14 cellular contexts compared by ENCODE assay signal in the genomic region with DNA sequence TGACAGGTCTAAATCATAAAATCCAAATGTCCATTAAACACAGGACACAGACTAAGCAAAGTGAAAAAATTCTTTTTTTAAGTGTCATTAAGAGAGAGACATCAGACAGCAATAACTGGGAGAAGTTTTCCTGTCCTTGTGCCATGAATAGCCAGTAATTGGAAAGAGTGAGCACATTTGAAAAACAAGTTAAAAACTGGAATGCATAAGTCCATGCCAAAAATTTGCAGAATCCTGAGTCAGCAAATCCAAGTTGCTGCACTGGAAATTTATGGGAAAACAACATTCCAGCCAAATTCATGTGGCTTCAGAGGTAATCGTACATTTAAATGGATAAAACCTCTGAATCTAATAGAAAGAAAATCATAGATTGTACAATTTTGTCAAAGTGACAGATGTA.
DNase-seq lines count a peak whose midpoint lies in the region; ATAC-seq and TF ChIP-seq lines count a peak whose summit lies in the region.
"Had no signal": no experiment of that assay in that cellular context is flagged by ENCODE, and none has a peak within 500 bp of the region (broad histone marks: within the 10 kb centered on the region; RNA-seq: fewer than 3 reads in every experiment).

No MANE protein-coding gene starts in this region.

- CTCF ChIA-PET in A673 (lab: Charles Lee): no interaction called here

- TF ChIP-seq POLR2A in uterus (IDR thresholded peaks at IDR 0.05): no peak

- no TSS peak for BruUV-seq in A673 (replicated peaks; lab: Mats Ljungman, UMichigan)

- H3K27me3 Mint-ChIP-seq in CD14-positive monocyte (ENCODE audit: low read depth in 3 of 3): no peaks in the 10 kb centered on the region
- H3K27me3 Mint-ChIP-seq: B cell, type B pancreatic cell had no signal

- peaks cover 14% of the 10 kb centered on the region for H3K4me1 Mint-ChIP-seq in CD14-positive monocyte
- H3K4me1 Mint-ChIP-seq: B cell had no signal

- DNase-seq in A673 (ENCODE audit: low spot score) (peak; percentile 14), HS-27A (ENCODE audit: low read depth) (peak; percentile 68), choroid plexus epithelial cell (ENCODE audit: low read depth) (peak; percentile 79), myocyte (ENCODE audit: low read depth) (peak; percentile 71), CD14-positive monocyte (ENCODE audit: low spot score) (no peak), uterus (no peak)
- DNase-seq in activated CD8-positive, alpha-beta memory T cell treated with anti-CD3 and anti-CD28 coated beads, Interleukin-2, amount 50 U/mL, for 4 hours: no peak
- DNase-seq: head of caudate nucleus; MG63; NCI-H2171; stimulated activated CD4-positive, alpha-beta T cell treated with anti-CD3 and anti-CD28 coated beads, Interleukin-12 subunit alpha, Interleukin-12 subunit beta, amount 100 ng/mL, for 4 hours had no signal

- TF ChIP-seq CTCF in A673 (conservative IDR thresholded peaks at IDR 0.05; ENCODE audit: low read depth, low read length) (no peak), choroid plexus epithelial cell (conservative IDR thresholded peaks at IDR 0.05; ENCODE audit: low read depth, low read length) (no peak), CD14-positive monocyte (IDR thresholded peaks at IDR 0.05) (no peak), uterus (IDR thresholded peaks at IDR 0.05) (no peak)

- ATAC-seq in GM18909 (IDR thresholded peaks at IDR 0.05; ENCODE audit: poor library complexity, unreplicated experiment): no peak

- peaks cover 7 to 16% (median 9%) of the 10 kb centered on the region in 7 donors for H3K9me3 Mint-ChIP-seq in CD14-positive monocyte

- no peaks in the 10 kb centered on the region for H3K36me3 ChIP-seq in A673 (ENCODE audit: insufficient read depth, low read length, poor library complexity, severe bottlenecking)
- no peaks in the 10 kb centered on the region for H3K36me3 ChIP-seq in uterus
- H3K36me3 ChIP-seq: MG63 had no signal

- intact Hi-C loops in A673 (cut with micrococcal nuclease; ENCODE audit: unreplicated experiment): no loop called here
- intact Hi-C loops in CD14-positive monocyte (cut with micrococcal nuclease): no loop called here
- intact Hi-C loops in uterus (cut with DNase I; ENCODE audit: low total_unique reads): no loop called here

- H3K27me3 ChIP-seq in A673 (replicated peaks; ENCODE audit: insufficient read depth, low read depth, low read length, poor library complexity) (no peaks in the 10 kb centered on the region), uterus (no peaks in the 10 kb centered on the region)
- H3K27me3 ChIP-seq: MG63 had no signal

- H3K4me3 Mint-ChIP-seq in CD14-positive monocyte: no peak overlapping the region
- H3K4me3 Mint-ChIP-seq: B cell, type B pancreatic cell had no signal

- no peaks in the 10 kb centered on the region for H3K36me3 Mint-ChIP-seq in CD14-positive monocyte
- H3K36me3 Mint-ChIP-seq: type B pancreatic cell had no signal

- no peak overlapping the region for H3K27ac Mint-ChIP-seq in CD14-positive monocyte
- H3K27ac Mint-ChIP-seq: B cell had no signal

- no peaks in the 10 kb centered on the region for H3K9me3 ChIP-seq in A673 (ENCODE audit: low read depth, low read length, poor library complexity, severe bottlenecking)
- H3K9me3 ChIP-seq in uterus: no peaks in the 10 kb centered on the region
- H3K9me3 ChIP-seq: MG63 had no signal

- H3K4me1 ChIP-seq in A673 (ENCODE audit: insufficient read depth, low read length, poor library complexity, severe bottlenecking): peaks cover 21% of the 10 kb centered on the region
- H3K4me1 ChIP-seq in uterus: no peaks in the 10 kb centered on the region

- H3K27ac ChIP-seq in A673 (ENCODE audit: low read depth, low read length, poor library complexity, severe bottlenecking) (no peak overlapping the region), uterus (peak overlapping the region in 1 of 2 donors; percentile 6)

- H3K4me3 ChIP-seq in A673 (ENCODE audit: low read depth, low read length, poor library complexity, severe bottlenecking) (no peak overlapping the region), choroid plexus epithelial cell (ENCODE audit: low read depth, low read length) (no peak overlapping the region), uterus (no peak overlapping the region)
- H3K4me3 ChIP-seq: MG63 had no signal

- POLR2A ChIA-PET in A673 (lab: Charles Lee; ENCODE audit: low non-redundant PET): no interaction called here

Comparison
In these comparisons a context has a peak if more than half of its experiments do, and no peak if none do; other contexts are left out.
1. DNase-seq: peak in A673 (single experiment), HS-27A (single experiment), choroid plexus epithelial cell (single experiment) and myocyte (single experiment); none in activated CD8-positive, alpha-beta memory T cell treated with anti-CD3 and anti-CD28 coated beads, Interleukin-2, amount 50 U/mL, for 4 hours (single experiment), CD14-positive monocyte (single experiment) and uterus (0 of 2).